15 cellular contexts compared by ENCODE assay signal in the genomic region with DNA sequence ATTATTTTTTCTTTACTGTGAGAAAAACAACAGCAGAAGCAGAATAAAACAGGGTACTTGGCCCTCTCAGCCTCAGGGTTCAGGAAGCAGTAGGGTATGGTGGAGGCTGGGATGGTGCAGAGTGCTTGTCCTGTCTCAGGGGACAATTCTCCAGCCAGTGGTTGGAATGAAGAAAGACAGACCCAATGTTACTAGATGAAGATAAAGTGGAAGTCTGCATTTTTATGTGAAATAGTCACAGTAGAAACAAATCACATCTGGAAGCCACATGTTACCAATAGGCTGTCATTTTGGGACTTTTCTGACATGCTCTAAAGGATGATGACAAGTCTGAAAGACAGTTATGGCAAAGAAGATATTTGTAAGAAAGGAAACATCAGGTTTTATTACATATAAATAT. TPM values are rescaled to one million over a fixed set of nuclear protein-coding genes. Genes with fewer than 3 reads are reported as not detected.
DNase-seq lines count a peak whose midpoint lies in the region; TF ChIP-seq lines count a peak whose summit lies in the region.
"Had no signal": no experiment of that assay in that cellular context is flagged by ENCODE, and none has a peak within 500 bp of the region (broad histone marks: within the 10 kb centered on the region; RNA-seq: fewer than 3 reads in every experiment).

No MANE protein-coding gene starts in this region.

- H3K36me3 Mint-ChIP-seq in osteocyte (ENCODE audit: unreplicated experiment) = peaks cover 18% of the 10 kb centered on the region
- H3K36me3 Mint-ChIP-seq in activated CD4-positive, alpha-beta T cell treated with anti-CD3 and anti-CD28 coated beads, Interleukin-2, amount 10 ng/mL, durations not matched to agents 24 days and 14 days (ENCODE audit: low read depth) = peaks cover 17% of the 10 kb centered on the region

- intact Hi-C loops in activated CD4-positive, alpha-beta T cell treated with anti-CD3 and anti-CD28 coated beads, Interleukin-2, amount 10 ng/mL, durations not matched to agents 24 days and 14 days (cut with micrococcal nuclease) = no loop called here

- H3K9me3 Mint-ChIP-seq in osteocyte (ENCODE audit: unreplicated experiment) = no peaks in the 10 kb centered on the region
- H3K9me3 Mint-ChIP-seq in activated CD4-positive, alpha-beta T cell treated with anti-CD3 and anti-CD28 coated beads, Interleukin-2, amount 10 ng/mL, durations not matched to agents 24 days and 14 days = no peaks in the 10 kb centered on the region

- DNase-seq in EH (ENCODE audit: low read depth) (peak; percentile 77), SK-N-DZ (ENCODE audit: low spot score) (peak; percentile 31), fibroblast of the conjunctiva (ENCODE audit: low read depth) (peak; percentile 64), osteocyte (ENCODE audit: extremely low spot score, unreplicated experiment) (no peak), kidney glomerular epithelial cell (lab: John Stamatoyannopoulos, UW) (no peak), DMS153 (lab: John Stamatoyannopoulos, UW) (no peak)
- DNase-seq in activated CD4-positive, alpha-beta T cell treated with anti-CD3 and anti-CD28 coated beads, Interleukin-2, amount 10 ng/mL, durations not matched to agents 24 days and 14 days = no peak
- DNase-seq: activated CD8-positive, alpha-beta memory T cell treated with anti-CD3 and anti-CD28 coated beads, Interleukin-2, amount 50 U/mL, for 4 hours; amniotic stem cell; hypothalamus; lower lobe of right lung; NCI-H2029; NCI-H748 treated with DMSO at 0.1 percent for 48 hours; thyroid gland had no signal

- H3K4me3 Mint-ChIP-seq in osteocyte (ENCODE audit: unreplicated experiment) = no peak overlapping the region
- no peak overlapping the region for H3K4me3 Mint-ChIP-seq in activated CD4-positive, alpha-beta T cell treated with anti-CD3 and anti-CD28 coated beads, Interleukin-2, amount 10 ng/mL, durations not matched to agents 24 days and 14 days

- H3K27me3 Mint-ChIP-seq in osteocyte (ENCODE audit: unreplicated experiment) = no peaks in the 10 kb centered on the region
- H3K27me3 Mint-ChIP-seq in activated CD4-positive, alpha-beta T cell treated with anti-CD3 and anti-CD28 coated beads, Interleukin-2, amount 10 ng/mL, durations not matched to agents 24 days and 14 days = no peaks in the 10 kb centered on the region

- H3K27ac Mint-ChIP-seq in osteocyte (ENCODE audit: unreplicated experiment) = peak overlapping the region; percentile 80
- H3K27ac Mint-ChIP-seq in activated CD4-positive, alpha-beta T cell treated with anti-CD3 and anti-CD28 coated beads, Interleukin-2, amount 10 ng/mL, durations not matched to agents 24 days and 14 days = no peak overlapping the region

- TF ChIP-seq CTCF in osteocyte (IDR thresholded peaks at IDR 0.05) = peak; percentile 46

- peaks cover 65% of the 10 kb centered on the region for H3K4me1 Mint-ChIP-seq in osteocyte (ENCODE audit: unreplicated experiment)
- peaks cover 27% of the 10 kb centered on the region for H3K4me1 Mint-ChIP-seq in activated CD4-positive, alpha-beta T cell treated with anti-CD3 and anti-CD28 coated beads, Interleukin-2, amount 10 ng/mL, durations not matched to agents 24 days and 14 days

RNA-seq across cellular contexts. Expression of gene PROX2, which starts 32.3 kb away (rescaled TPM):
- not detected in 2 replicates for polyA plus RNA-seq in SK-N-DZ (2014; cell fraction: cytosol; rRNA removed)
- polyA plus RNA-seq in SK-N-DZ (2014; cell fraction: nucleus; rRNA removed) = not detected in 2 replicates
- not detected in 2 replicates for total RNA-seq in osteocyte
- total RNA-seq in activated CD4-positive, alpha-beta T cell treated with anti-CD3 and anti-CD28 coated beads, Interleukin-2, amount 10 ng/mL, durations not matched to agents 24 days and 14 days = not detected in 2 replicates
- total RNA-seq: omental fat pad, thyroid gland had no signal

RNA-seq across cellular contexts. Expression of gene DLST, which starts 38.1 kb away (rescaled TPM):
- 49.6 and 54.2 TPM in 2 replicates for polyA plus RNA-seq in SK-N-DZ (2014; cell fraction: cytosol; rRNA removed)
- 75.1 and 106 TPM in 2 replicates for polyA plus RNA-seq in SK-N-DZ (2014; cell fraction: nucleus; rRNA removed)
- 101 and 107 TPM in 2 replicates for total RNA-seq in osteocyte
- total RNA-seq in activated CD4-positive, alpha-beta T cell treated with anti-CD3 and anti-CD28 coated beads, Interleukin-2, amount 10 ng/mL, durations not matched to agents 24 days and 14 days = 110 and 111 TPM in 2 replicates

Comparison
In these comparisons a context has a peak if more than half of its experiments do, and no peak if none do; other contexts are left out.
1. DNase-seq: peak in EH (single experiment), SK-N-DZ (single experiment) and fibroblast of the conjunctiva (single experiment); none in osteocyte (single experiment), kidney glomerular epithelial cell (single experiment), activated CD4-positive, alpha-beta T cell treated with anti-CD3 and anti-CD28 coated beads, Interleukin-2, amount 10 ng/mL, durations not matched to agents 24 days and 14 days (single experiment) and DMS153 (single experiment).